ENCODE assay signal across 8 cellular contexts in genomic region chr7:73719806-73720169, GRCh38. TPM values are rescaled to one million over a fixed set of nuclear protein-coding genes. Genes with fewer than 3 reads are reported as not detected.
DNase-seq lines count a peak whose midpoint lies in the region; ATAC-seq and TF ChIP-seq lines count a peak whose summit lies in the region.
"Had no signal": no experiment of that assay in that cellular context is flagged by ENCODE, and none has a peak within 500 bp of the region (broad histone marks: within the 10 kb centered on the region; RNA-seq: fewer than 3 reads in every experiment).

No MANE protein-coding gene starts in this region.

- no peak for TF ChIP-seq CTCF in hepatocyte (IDR thresholded peaks at IDR 0.05; ENCODE audit: poor library complexity)

- H3K4me3 ChIP-seq in HAP-1 (peak overlapping the region; percentile 32), hepatocyte (peak overlapping the region; percentile 64), stomach smooth muscle (ENCODE audit: low read length in 2 of 2) (peak overlapping the region in 1 of 2 donors; percentile 57)

- peaks cover 32% of the 10 kb centered on the region for H3K79me2 ChIP-seq in hepatocyte

- H3K9ac ChIP-seq in stomach smooth muscle (ENCODE audit: low read length in 2 of 2) = no peak overlapping the region

- peak overlapping the region; percentile 85 for H3K4me3 Mint-ChIP-seq in T-helper 17 cell

- H3K27me3 ChIP-seq in HAP-1 (ENCODE audit: low read depth) (no peaks in the 10 kb centered on the region), hepatocyte (no peaks in the 10 kb centered on the region), stomach smooth muscle (ENCODE audit: control insufficient read depth in 1 of 2, insufficient read depth in 2 of 2, low read length in 2 of 2) (no peaks in the 10 kb centered on the region)

- H2AFZ ChIP-seq in hepatocyte = peak overlapping the region; percentile 66

- peaks cover 19% of the 10 kb centered on the region for H3K4me1 Mint-ChIP-seq in T-helper 17 cell

- H3K36me3 ChIP-seq in HAP-1 (replicated peaks) (no peaks in the 10 kb centered on the region), hepatocyte (replicated peaks; ENCODE audit: insufficient read depth, low read depth) (no peaks in the 10 kb centered on the region), stomach smooth muscle (ENCODE audit: control insufficient read depth in 2 of 2, insufficient read depth in 2 of 2, low read length in 2 of 2) (peaks cover 0 to 5% of the 10 kb centered on the region in 2 donors)

- in situ Hi-C loops in HAP-1 (cut with MboI; ENCODE audit: low sequenced_read_pairs) = no loop called here

- H3K9me3 ChIP-seq in HAP-1 (no peaks in the 10 kb centered on the region), T-helper 17 cell (ENCODE audit: control insufficient read depth, low read length, poor library complexity, severe bottlenecking) (no peaks in the 10 kb centered on the region), hepatocyte (ENCODE audit: low read depth) (no peaks in the 10 kb centered on the region), stomach smooth muscle (ENCODE audit: control insufficient read depth in 2 of 2, low read length in 2 of 2) (no peaks in the 10 kb centered on the region)

- no peaks in the 10 kb centered on the region for H3K9me2 ChIP-seq in hepatocyte (replicated peaks; ENCODE audit: insufficient read depth)

- no peak for ATAC-seq in T-helper 17 cell

- 15% methylated on average over 12 of the region's 16 CpGs for WGBS in hepatocyte (ENCODE audit: low lambda C conversion rate, missing lambda C conversion rate)

- no peaks in the 10 kb centered on the region for H3K27me3 Mint-ChIP-seq in T-helper 17 cell

- peak overlapping the region; percentile 98 for H3K4me2 ChIP-seq in hepatocyte

- H3K27ac Mint-ChIP-seq in T-helper 17 cell = peak overlapping the region; percentile 89

- H3K36me3 Mint-ChIP-seq in T-helper 17 cell (ENCODE audit: low read depth) = no peaks in the 10 kb centered on the region

- peaks cover 13% of the 10 kb centered on the region for H3K4me1 ChIP-seq in HAP-1
- peaks cover 35% of the 10 kb centered on the region for H3K4me1 ChIP-seq in hepatocyte (ENCODE audit: insufficient read depth)
- peaks cover 49% of the 10 kb centered on the region for H3K4me1 ChIP-seq in stomach smooth muscle (ENCODE audit: control insufficient read depth, insufficient read depth, low read length)

- DNase-seq in HAP-1 (ENCODE audit: low spot score in 2 of 2) = no peak
- no peak for DNase-seq in T-helper 17 cell
- no peak for DNase-seq in hepatocyte (ENCODE audit: low spot score)
- DNase-seq in SKM-1 (lab: John Stamatoyannopoulos, UW; ENCODE audit: unreplicated experiment) = no peak
- DNase-seq in effector CD4-positive, alpha-beta T cell = no peak
- DNase-seq in stimulated activated CD8-positive, alpha-beta memory T cell treated with anti-CD3 and anti-CD28 coated beads, Interleukin-4, amount 100 ng/mL, for 48 hours = no peak

- H4K20me1 ChIP-seq in hepatocyte (ENCODE audit: insufficient read depth, poor library complexity, severe bottlenecking) = peaks cover 3% of the 10 kb centered on the region

- H3K27ac ChIP-seq in hepatocyte = no peak overlapping the region
- H3K27ac ChIP-seq in stomach smooth muscle (ENCODE audit: low read length) = peak overlapping the region; percentile 41

RNA-seq across cellular contexts. Expression of gene STX1A, which starts 0.3 kb away (rescaled TPM):
- total RNA-seq in T-helper 17 cell (10 to 100 TPM; 18.4 to 21.2 TPM), hepatocyte (22.8 and 23.7 TPM in 2 replicates)
- 27.1 and 39.2 TPM in 2 replicates for polyA plus RNA-seq in hepatocyte

RNA-seq across cellular contexts. Expression of gene ABHD11, which starts 18.8 kb away (rescaled TPM):
- total RNA-seq in T-helper 17 cell = 10 to 100 TPM; 14.0 to 15.1 TPM
- total RNA-seq in hepatocyte = 30.7 and 33.0 TPM in 2 replicates
- 90.9 and 110 TPM in 2 replicates for polyA plus RNA-seq in hepatocyte

RNA-seq across cellular contexts. Expression of gene BUD23, which starts 36.4 kb away (rescaled TPM):
- 10 to 100 TPM; 96.0 to 98.0 TPM for total RNA-seq in T-helper 17 cell
- total RNA-seq in hepatocyte = 35.9 and 44.3 TPM in 2 replicates
- polyA plus RNA-seq in hepatocyte = 112 and 131 TPM in 2 replicates

RNA-seq across cellular contexts. Expression of gene DNAJC30, which starts 36.5 kb away (rescaled TPM):
- total RNA-seq in T-helper 17 cell (10 to 100 TPM; 10.6 to 11.5 TPM), hepatocyte (3.0 and 4.7 TPM in 2 replicates)
- 13.9 and 15.3 TPM in 2 replicates for polyA plus RNA-seq in hepatocyte

RNA-seq across cellular contexts. Expression of gene CLDN3, which starts 50.3 kb away (rescaled TPM):
- not detected for total RNA-seq in T-helper 17 cell
- 53.7 and 60.7 TPM in 2 replicates for total RNA-seq in hepatocyte
- 125 and 142 TPM in 2 replicates for polyA plus RNA-seq in hepatocyte
- total RNA-seq: RPMI7951 had no signal
